ENCODE assay signal across 8 cellular contexts in genomic region chr17:4950075-4950756, GRCh38. TPM values are rescaled to one million over a fixed set of nuclear protein-coding genes. Genes with fewer than 3 reads are reported as not detected.
DNase-seq lines count a peak whose midpoint lies in the region; ATAC-seq, FAIRE-seq and TF ChIP-seq lines count a peak whose summit lies in the region.

No MANE protein-coding gene starts in this region.

- peak overlapping the region; percentile 74 for H3K4me3 Mint-ChIP-seq in MCF 10A (ENCODE audit: unreplicated experiment)

- CTCF ChIA-PET in MCF 10A (lab: Yijun Ruan, JAX): interaction anchor here (0.6 kb wide), 1 partner anchor 62 kb away, joined by 3 read pairs; no protein-coding TSS in a partner anchor

- H3K27me3 Mint-ChIP-seq in MCF 10A (ENCODE audit: insufficient read depth, unreplicated experiment): no peaks in the 10 kb centered on the region

- POLR2A ChIA-PET in MCF 10A (lab: Yijun Ruan, JAX): interaction anchor here (0.6 to 21.5 kb wide), 9 partner anchors 9 to 228 kb away, joined by 3 to 639 read pairs (median 4); partner anchors contain the start of genes INCA1, KIF1C, RNF167 and SLC25A11

- H3K27ac Mint-ChIP-seq in MCF 10A (ENCODE audit: low read depth, unreplicated experiment): peak overlapping the region; percentile 74

- H3K4me1 Mint-ChIP-seq in MCF 10A (ENCODE audit: insufficient read depth, unreplicated experiment): peaks cover 29% of the 10 kb centered on the region

- intact Hi-C loops in MCF 10A (cut with micrococcal nuclease): no loop called here

- DNase-seq in CD1c-positive myeloid dendritic cell (ENCODE audit: extremely low spot score) (peak; percentile 35), H54 (ENCODE audit: insufficient read length, low spot score) (no peak), MCF 10A (ENCODE audit: unreplicated experiment) (no peak), left kidney (ENCODE audit: low read depth, low spot score) (peak; percentile 48), NCI-H524 treated with DMSO at 0.1 percent for 48 hours (lab: John Stamatoyannopoulos, UW) (no peak), NCI-H2107 (lab: John Stamatoyannopoulos, UW) (no peak)
- DNase-seq in stimulated activated naive CD8-positive, alpha-beta T cell treated with anti-CD3 and anti-CD28 coated beads, Interleukin-15, Interleukin-2, amounts not matched to agents 100 U/mL and 50 U/mL, for 24 hours: peak; percentile 54

- TSS peak; percentile 72 for BruUV-seq in MCF 10A (replicated peaks; lab: Mats Ljungman, UMichigan)

- ATAC-seq in stimulated activated naive CD8-positive, alpha-beta T cell treated with anti-CD3 and anti-CD28 coated beads, Interleukin-15, Interleukin-2, amounts not matched to agents 100 U/mL and 50 U/mL, for 24 hours: peak; percentile 12

- H3K9me3 Mint-ChIP-seq in MCF 10A (ENCODE audit: unreplicated experiment): no peaks in the 10 kb centered on the region

- TF ChIP-seq CTCF in MCF 10A (IDR thresholded peaks at IDR 0.05; ENCODE audit: unreplicated experiment): no peak

- H3K36me3 Mint-ChIP-seq in MCF 10A (ENCODE audit: insufficient read depth, unreplicated experiment): peaks cover 33% of the 10 kb centered on the region

- FAIRE-seq in H54 (lab: Jason Lieb, UNC): no peak

- 0 out of 2 replicates have a peak, but pooled peaks have one; percentile 1 for TF ChIP-seq POLR2A in H54 (IDR thresholded peaks at IDR 0.05; ENCODE audit: low read depth, low read length)

TF ChIP-seq in PFSK-1, 5 proteins besides CTCF, POLR2A, EP300 and RAD21:
- TF ChIP-seq SIN3A (IDR thresholded peaks at IDR 0.05; ENCODE audit: borderline replicate concordance, insufficient read depth, low read length) (no peak), REST (IDR thresholded peaks at IDR 0.05; ENCODE audit: insufficient read depth in 1 of 2, low read depth in 2 of 2, low read length in 2 of 2) (peak in 1 of 2 experiments; percentile 19; a peak in 1 of 4 replicates), FOXP2 (optimal IDR thresholded peaks at IDR 0.05; ENCODE audit: borderline replicate concordance, extremely low read depth, extremely low read length, insufficient read depth) (peak; percentile 6)

RNA-seq across cellular contexts. Expression of gene ENO3, which starts 0.7 kb away (rescaled TPM):
- polyA plus RNA-seq in PFSK-1 (2012; ENCODE audit: insufficient read length, low read depth): 81.3 TPM
- 19.0 and 20.2 TPM in 2 replicates for total RNA-seq in MCF 10A (2022)

RNA-seq across cellular contexts. Expression of gene PFN1, which starts 1.9 kb away (rescaled TPM):
- polyA plus RNA-seq in PFSK-1 (2012; ENCODE audit: insufficient read length, low read depth): 5,299 TPM
- 1,010 and 1,106 TPM in 2 replicates for total RNA-seq in MCF 10A (2022)

RNA-seq across cellular contexts. Expression of gene RNF167, which starts 10.1 kb away (rescaled TPM):
- 142 TPM for polyA plus RNA-seq in PFSK-1 (2012; ENCODE audit: insufficient read length, low read depth)
- total RNA-seq in MCF 10A (2022): 100.0 and 109 TPM in 2 replicates

RNA-seq across cellular contexts. Expression of gene SLC25A11, which starts 10.4 kb away (rescaled TPM):
- polyA plus RNA-seq in PFSK-1 (2012; ENCODE audit: insufficient read length, low read depth): 180 TPM
- 46.8 and 54.5 TPM in 2 replicates for total RNA-seq in MCF 10A (2022)

RNA-seq across cellular contexts. Expression of gene SPAG7, which starts 17.4 kb away (rescaled TPM):
- 108 TPM for polyA plus RNA-seq in PFSK-1 (2012; ENCODE audit: insufficient read length, low read depth)
- 112 and 151 TPM in 2 replicates for total RNA-seq in MCF 10A (2022)

Comparison
In these comparisons a context has a peak if more than half of its experiments do, and no peak if none do; other contexts are left out.
1. DNase-seq: peak in CD1c-positive myeloid dendritic cell (single experiment), left kidney (single experiment) and stimulated activated naive CD8-positive, alpha-beta T cell treated with anti-CD3 and anti-CD28 coated beads, Interleukin-15, Interleukin-2, amounts not matched to agents 100 U/mL and 50 U/mL, for 24 hours (single experiment); none in H54 (single experiment), MCF 10A (single experiment), NCI-H524 treated with DMSO at 0.1 percent for 48 hours (single experiment) and NCI-H2107 (single experiment).